In genomic region chr1:110873856-110874255, GRCh38 we compare ENCODE assay signal across 12 cellular contexts. TPM values are rescaled to one million over a fixed set of nuclear protein-coding genes. Genes with fewer than 3 reads are reported as not detected.
DNase-seq lines count a peak whose midpoint lies in the region; ATAC-seq and TF ChIP-seq lines count a peak whose summit lies in the region.
"Had no signal": no experiment of that assay in that cellular context is flagged by ENCODE, and none has a peak within 500 bp of the region (broad histone marks: within the 10 kb centered on the region; RNA-seq: fewer than 3 reads in every experiment).

No MANE protein-coding gene starts in this region.

- no peak for ATAC-seq in naive thymus-derived CD4-positive, alpha-beta T cell
- ATAC-seq in mucosa of descending colon (no peak), GM19324 (IDR thresholded peaks at IDR 0.05; ENCODE audit: low FRiP score, unreplicated experiment) (no peak)
- ATAC-seq: Panc1 had no signal

- H3K4me1 Mint-ChIP-seq in activated naive CD8-positive, alpha-beta T cell (ENCODE audit: low read depth): peaks cover 62% of the 10 kb centered on the region
- peaks cover 37 to 76% (median 59%) of the 10 kb centered on the region in 7 donors for H3K4me1 Mint-ChIP-seq in naive thymus-derived CD4-positive, alpha-beta T cell

- peak overlapping the region; percentile 99 for H3K27ac Mint-ChIP-seq in activated naive CD8-positive, alpha-beta T cell
- H3K27ac Mint-ChIP-seq in naive thymus-derived CD4-positive, alpha-beta T cell: peak overlapping the region; percentile 95 to 99 (median 98)

- H3K9me3 Mint-ChIP-seq in activated naive CD8-positive, alpha-beta T cell (ENCODE audit: low read depth): no peaks in the 10 kb centered on the region
- peaks cover 0 to 4% (median 0%) of the 10 kb centered on the region in 11 donors for H3K9me3 Mint-ChIP-seq in naive thymus-derived CD4-positive, alpha-beta T cell

- no peaks in the 10 kb centered on the region for H3K27me3 Mint-ChIP-seq in activated naive CD8-positive, alpha-beta T cell
- no peaks in the 10 kb centered on the region for H3K27me3 Mint-ChIP-seq in naive thymus-derived CD4-positive, alpha-beta T cell

- DNase-seq in naive thymus-derived CD4-positive, alpha-beta T cell: no peak
- no peak for DNase-seq in NCI-H524 (lab: John Stamatoyannopoulos, UW)
- no peak for DNase-seq in uterus
- no peak for DNase-seq in mucosa of descending colon
- DNase-seq: Calu3, NCI-H1105 treated with DMSO at 0.1 percent for 48 hours, thyroid gland had no signal

- no peaks in the 10 kb centered on the region for H3K27me3 ChIP-seq in BLaER1
- no peaks in the 10 kb centered on the region for H3K27me3 ChIP-seq in naive thymus-derived CD4-positive, alpha-beta T cell (ENCODE audit: control insufficient read depth in 2 of 2, insufficient read depth in 2 of 2, low read length in 2 of 2)
- H3K27me3 ChIP-seq in uterus: no peaks in the 10 kb centered on the region
- H3K27me3 ChIP-seq: thyroid gland had no signal

- H3K4me3 ChIP-seq in BLaER1 (peak overlapping the region; percentile 79), GM12875 (ENCODE audit: low read depth, low read length) (peak overlapping the region; percentile 74), uterus (no peak overlapping the region), mucosa of descending colon (no peak overlapping the region)
- H3K4me3 ChIP-seq in naive thymus-derived CD4-positive, alpha-beta T cell (ENCODE audit: low read length): peak overlapping the region; percentile 84
- H3K4me3 ChIP-seq: thyroid gland had no signal

- CTCF ChIA-PET in naive thymus-derived CD4-positive, alpha-beta T cell (lab: Charles Lee): interaction anchor here (0.7 to 1.2 kb wide), 7 partner anchors 12 to 254 kb away, joined by 3 to 4 read pairs (median 3); partner anchors contain the start of gene LRIF1

- H3K27ac ChIP-seq in BLaER1 (peak overlapping the region; percentile 96), uterus (no peak overlapping the region)
- peak overlapping the region; percentile 91 for H3K27ac ChIP-seq in naive thymus-derived CD4-positive, alpha-beta T cell (ENCODE audit: low read depth, low read length)

- TF ChIP-seq CTCF in GM12875 (IDR thresholded peaks at IDR 0.05; ENCODE audit: borderline replicate concordance, insufficient read depth, low read depth, low read length): no peak
- no peak for TF ChIP-seq CTCF in uterus (IDR thresholded peaks at IDR 0.05)
- TF ChIP-seq CTCF in mucosa of descending colon (IDR thresholded peaks at IDR 0.05): no peak

- intact Hi-C loops in naive thymus-derived CD4-positive, alpha-beta T cell (cut with micrococcal nuclease): loop anchor here (1.0 to 10.0 kb wide), 17 partner anchors 7 to 881 kb away; partner anchors contain the start of genes DDX20 (in 2 of the 2), DENND2D (in 1 of the 2), KCNA3 (in 1 of the 2) and LAMTOR5 (in 1 of the 2)
- intact Hi-C loops in uterus (cut with DNase I; ENCODE audit: low total_unique reads): no loop called here
- intact Hi-C loops in mucosa of descending colon (cut with DNase I, micrococcal nuclease): no loop called here

- peaks cover 59% of the 10 kb centered on the region for H3K4me1 ChIP-seq in BLaER1
- peaks cover 29 to 51% of the 10 kb centered on the region in 2 donors for H3K4me1 ChIP-seq in naive thymus-derived CD4-positive, alpha-beta T cell (ENCODE audit: control insufficient read depth in 2 of 2, insufficient read depth in 2 of 2, low read length in 2 of 2)
- no peaks in the 10 kb centered on the region for H3K4me1 ChIP-seq in uterus
- H3K4me1 ChIP-seq in mucosa of descending colon (ENCODE audit: low read depth): no peaks in the 10 kb centered on the region

- H3K9me3 ChIP-seq in BLaER1: peaks cover 12% of the 10 kb centered on the region; the same call in 1 of the 2 replicates
- H3K9me3 ChIP-seq in naive thymus-derived CD4-positive, alpha-beta T cell (ENCODE audit: control insufficient read depth in 2 of 3, low read length in 3 of 3): no peaks in the 10 kb centered on the region
- H3K9me3 ChIP-seq in uterus: no peaks in the 10 kb centered on the region
- H3K9me3 ChIP-seq in mucosa of descending colon: no peaks in the 10 kb centered on the region
- H3K9me3 ChIP-seq: thyroid gland had no signal

- no peak for TF ChIP-seq POLR2A in uterus (IDR thresholded peaks at IDR 0.05)

- peak overlapping the region; percentile 92 for H3K9ac ChIP-seq in BLaER1

- POLR2A ChIA-PET in naive thymus-derived CD4-positive, alpha-beta T cell (lab: Charles Lee): interaction anchor here (0.8 to 6.1 kb wide), 12 partner anchors 11 to 326 kb away, joined by 3 to 36 read pairs (median 5); partner anchors contain the start of gene LRIF1

- H3K36me3 Mint-ChIP-seq in activated naive CD8-positive, alpha-beta T cell: peaks cover 15% of the 10 kb centered on the region
- H3K36me3 Mint-ChIP-seq in naive thymus-derived CD4-positive, alpha-beta T cell: peaks cover 3 to 37% (median 20%) of the 10 kb centered on the region in 5 donors

- peak overlapping the region; percentile 96 for H3K4me2 ChIP-seq in BLaER1

- peak overlapping the region; percentile 98 for H3K4me3 Mint-ChIP-seq in activated naive CD8-positive, alpha-beta T cell
- H3K4me3 Mint-ChIP-seq in naive thymus-derived CD4-positive, alpha-beta T cell: peak overlapping the region; percentile 94 to 100 (median 96)

- peaks cover 45% of the 10 kb centered on the region for H4K20me1 ChIP-seq in BLaER1

- H3K36me3 ChIP-seq in BLaER1: peaks cover 14% of the 10 kb centered on the region
- peaks cover 0 to 7% (median 1%) of the 10 kb centered on the region in 3 experiments for H3K36me3 ChIP-seq in naive thymus-derived CD4-positive, alpha-beta T cell (ENCODE audit: control insufficient read depth in 2 of 3, insufficient read depth in 3 of 3, low read length in 3 of 3)
- no peaks in the 10 kb centered on the region for H3K36me3 ChIP-seq in uterus
- H3K36me3 ChIP-seq in mucosa of descending colon (ENCODE audit: low read depth): no peaks in the 10 kb centered on the region
- H3K36me3 ChIP-seq: thyroid gland had no signal

RNA-seq across cellular contexts. Expression of gene CD53, which starts 0.9 kb away (rescaled TPM):
- 100 to 1,000 TPM; 237 to 513 (median 287) TPM for total RNA-seq in naive thymus-derived CD4-positive, alpha-beta T cell
- polyA plus RNA-seq in naive thymus-derived CD4-positive, alpha-beta T cell: 1,000 to 10,000 TPM in 1 of 2 donors, 100 to 1,000 TPM in 1; 675 to 1,023 TPM
- total RNA-seq in uterus (10 to 100 TPM in 3 of 4 donors, 1 to 10 TPM in 1; 1.0 to 16.6 (median 11.1) TPM), mucosa of descending colon (10 to 100 TPM; 10.3 to 32.8 (median 28.2) TPM)
- total RNA-seq: Calu3 had no signal

Comparison
In these comparisons a context has a peak if more than half of its experiments do, and no peak if none do; other contexts are left out.
1. H3K27ac ChIP-seq: peak in BLaER1 (single experiment) and naive thymus-derived CD4-positive, alpha-beta T cell (single experiment); none in uterus (0 of 2).
2. H3K4me3 ChIP-seq: peak in BLaER1 (single experiment), GM12875 (single experiment) and naive thymus-derived CD4-positive, alpha-beta T cell (single experiment); none in uterus (0 of 2) and mucosa of descending colon (single experiment).
3. RNA of gene CD53, which starts 0.9 kb away (total RNA-seq): 237 to 513 TPM in naive thymus-derived CD4-positive, alpha-beta T cell; 10.3 to 32.8 TPM in mucosa of descending colon and 1.0 to 16.6 TPM in uterus; every median in the first group is over 4 times any median in the second.
4. intact Hi-C loops: an anchor here in naive thymus-derived CD4-positive, alpha-beta T cell (1.0 to 10.0 kb wide); none called in uterus and mucosa of descending colon.